1 cellular context compared by ENCODE assay signal in the genomic region with DNA sequence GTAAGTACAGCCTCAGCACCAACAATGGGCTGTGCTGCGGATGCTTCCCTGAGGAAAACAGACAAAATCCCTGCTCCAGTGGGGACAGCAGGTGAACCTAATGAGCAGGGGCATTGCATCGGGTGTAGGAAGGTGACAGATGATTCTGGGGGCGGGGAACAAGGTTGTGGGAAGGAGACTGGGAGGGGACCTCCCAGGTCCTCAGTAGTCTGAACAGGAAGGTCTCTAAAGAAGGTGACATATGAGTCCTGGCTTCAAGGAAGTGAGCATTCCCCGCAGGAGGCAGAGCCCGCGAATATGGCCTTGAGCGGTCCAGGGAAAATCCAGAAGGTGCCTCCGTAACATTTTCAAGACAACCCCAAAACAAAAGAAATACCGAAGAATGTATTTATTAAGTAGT.
TF ChIP-seq lines count a peak whose summit lies in the region.

No MANE protein-coding gene starts in this region.

TF ChIP-seq in GM23338, 12 proteins besides CTCF, POLR2A, EP300 and RAD21 (continued from another document):
- no peak for TF ChIP-seq POLR2AphosphoS5 (IDR thresholded peaks at IDR 0.05; ENCODE audit: low read depth)
- no peak for TF ChIP-seq EZH2phosphoT487 (IDR thresholded peaks at IDR 0.05; ENCODE audit: unreplicated experiment)
